Comparison of ENCODE assay signal across 14 cellular contexts in genomic region chr17:40645932-40646331, GRCh38. TPM values are rescaled to one million over a fixed set of nuclear protein-coding genes. Genes with fewer than 3 reads are reported as not detected.
A peak's percentile ranks its signal among the peaks of the same experiment; 100 is the strongest.
DNase-seq lines count a peak whose midpoint lies in the region; ATAC-seq lines count a peak whose summit lies in the region.
"Had no signal": no experiment of that assay in that cellular context is flagged by ENCODE, and none has a peak within 500 bp of the region (broad histone marks: within the 10 kb centered on the region; RNA-seq: fewer than 3 reads in every experiment).

No MANE protein-coding gene starts in this region.

- H3K4me1 Mint-ChIP-seq in stimulated activated naive CD8-positive, alpha-beta T cell treated with anti-CD3 and anti-CD28 coated beads, Interleukin-15, Interleukin-2, amounts not matched to agents 100 ng/mL and 50 ng/mL, for 24 hours (ENCODE audit: low read depth), result peaks cover 55% of the 10 kb centered on the region
- H3K4me1 Mint-ChIP-seq in activated T-helper 2 cell treated with anti-CD3 and anti-CD28 coated beads, Interferon-gamma antibody, Interleukin-2, Interleukin-4, amounts not matched to agents 10 μg/mL and 5 μg/mL and 100 μg/mL, durations not matched to agents 14 hours and 24 hours and 36 hours (ENCODE audit: low read depth), result peaks cover 39% of the 10 kb centered on the region

- no peaks in the 10 kb centered on the region for H3K27me3 Mint-ChIP-seq in stimulated activated naive CD8-positive, alpha-beta T cell treated with anti-CD3 and anti-CD28 coated beads, Interleukin-15, Interleukin-2, amounts not matched to agents 100 ng/mL and 50 ng/mL, for 24 hours
- no peaks in the 10 kb centered on the region for H3K27me3 Mint-ChIP-seq in activated T-helper 2 cell treated with anti-CD3 and anti-CD28 coated beads, Interferon-gamma antibody, Interleukin-2, Interleukin-4, amounts not matched to agents 10 μg/mL and 5 μg/mL and 100 μg/mL, durations not matched to agents 14 hours and 24 hours and 36 hours (ENCODE audit: low read depth)

- ATAC-seq in stimulated activated naive CD8-positive, alpha-beta T cell treated with anti-CD3 and anti-CD28 coated beads, Interleukin-15, Interleukin-2, amounts not matched to agents 100 U/mL and 50 U/mL, for 24 hours, result no peak
- no peak for ATAC-seq in HG02973 (IDR thresholded peaks at IDR 0.05; ENCODE audit: unreplicated experiment)
- no peak for ATAC-seq in GM18909 (IDR thresholded peaks at IDR 0.05; ENCODE audit: poor library complexity, unreplicated experiment)

- H3K9me3 Mint-ChIP-seq in stimulated activated naive CD8-positive, alpha-beta T cell treated with anti-CD3 and anti-CD28 coated beads, Interleukin-15, Interleukin-2, amounts not matched to agents 100 ng/mL and 50 ng/mL, for 24 hours, result no peaks in the 10 kb centered on the region
- no peaks in the 10 kb centered on the region for H3K9me3 Mint-ChIP-seq in activated T-helper 2 cell treated with anti-CD3 and anti-CD28 coated beads, Interferon-gamma antibody, Interleukin-2, Interleukin-4, amounts not matched to agents 10 μg/mL and 5 μg/mL and 100 μg/mL, durations not matched to agents 14 hours and 24 hours and 36 hours

- H3K36me3 Mint-ChIP-seq in stimulated activated naive CD8-positive, alpha-beta T cell treated with anti-CD3 and anti-CD28 coated beads, Interleukin-15, Interleukin-2, amounts not matched to agents 100 ng/mL and 50 ng/mL, for 24 hours (ENCODE audit: low read depth), result peaks cover 45% of the 10 kb centered on the region
- H3K36me3 Mint-ChIP-seq in activated T-helper 2 cell treated with anti-CD3 and anti-CD28 coated beads, Interferon-gamma antibody, Interleukin-2, Interleukin-4, amounts not matched to agents 10 μg/mL and 5 μg/mL and 100 μg/mL, durations not matched to agents 14 hours and 24 hours and 36 hours (ENCODE audit: low read depth), result peaks cover 50% of the 10 kb centered on the region

- no peak overlapping the region for H3K27ac Mint-ChIP-seq in stimulated activated naive CD8-positive, alpha-beta T cell treated with anti-CD3 and anti-CD28 coated beads, Interleukin-15, Interleukin-2, amounts not matched to agents 100 ng/mL and 50 ng/mL, for 24 hours
- no peak overlapping the region for H3K27ac Mint-ChIP-seq in activated T-helper 2 cell treated with anti-CD3 and anti-CD28 coated beads, Interferon-gamma antibody, Interleukin-2, Interleukin-4, amounts not matched to agents 10 μg/mL and 5 μg/mL and 100 μg/mL, durations not matched to agents 14 hours and 24 hours and 36 hours

- H3K4me3 Mint-ChIP-seq in stimulated activated naive CD8-positive, alpha-beta T cell treated with anti-CD3 and anti-CD28 coated beads, Interleukin-15, Interleukin-2, amounts not matched to agents 100 ng/mL and 50 ng/mL, for 24 hours, result peak overlapping the region; percentile 66
- peak overlapping the region; percentile 39 for H3K4me3 Mint-ChIP-seq in activated T-helper 2 cell treated with anti-CD3 and anti-CD28 coated beads, Interferon-gamma antibody, Interleukin-2, Interleukin-4, amounts not matched to agents 10 μg/mL and 5 μg/mL and 100 μg/mL, durations not matched to agents 14 hours and 24 hours and 36 hours (ENCODE audit: low read depth)

- no peak for DNase-seq in stimulated activated naive CD8-positive, alpha-beta T cell treated with anti-CD3 and anti-CD28 coated beads, Interleukin-15, Interleukin-2, amounts not matched to agents 100 U/mL and 50 U/mL, for 24 hours
- DNase-seq in activated T-helper 2 cell treated with anti-CD3 and anti-CD28 coated beads, Interferon-gamma antibody, Interleukin-2, Interleukin-4, amounts not matched to agents 10 μg/mL and 5 μg/mL and 100 μg/mL, durations not matched to agents 14 hours and 24 hours and 36 hours (ENCODE audit: low spot score), result no peak
- DNase-seq in iris pigment epithelial cell (ENCODE audit: low read depth) (peak; percentile 6), LoVo (ENCODE audit: low spot score) (no peak), activated gamma-delta T cell (lab: John Stamatoyannopoulos, UW) (no peak)
- DNase-seq: activated CD8-positive, alpha-beta memory T cell treated with anti-CD3 and anti-CD28 coated beads for 24 hours; caudate nucleus; head of caudate nucleus; KG1; NCI-H446; stimulated activated naive CD4-positive, alpha-beta T cell treated with Interleukin-2 at 50 U/mL for 16 hours had no signal

- intact Hi-C loops in activated T-helper 2 cell treated with anti-CD3 and anti-CD28 coated beads, Interferon-gamma antibody, Interleukin-2, Interleukin-4, amounts not matched to agents 10 μg/mL and 5 μg/mL and 100 μg/mL, durations not matched to agents 14 hours and 24 hours and 36 hours (cut with micrococcal nuclease), result no loop called here

RNA-seq across cellular contexts. Expression of gene SMARCE1, which starts 1.7 kb away (rescaled TPM):
- total RNA-seq in activated T-helper 2 cell treated with anti-CD3 and anti-CD28 coated beads, Interferon-gamma antibody, Interleukin-2, Interleukin-4, amounts not matched to agents 10 μg/mL and 5 μg/mL and 100 μg/mL, durations not matched to agents 14 hours and 24 hours and 36 hours, result 126 and 131 TPM in 2 replicates

RNA-seq across cellular contexts. Expression of gene KRT222, which starts 19.0 kb away (rescaled TPM):
- total RNA-seq in activated T-helper 2 cell treated with anti-CD3 and anti-CD28 coated beads, Interferon-gamma antibody, Interleukin-2, Interleukin-4, amounts not matched to agents 10 μg/mL and 5 μg/mL and 100 μg/mL, durations not matched to agents 14 hours and 24 hours and 36 hours, result 0.43 TPM in 1 of 2 replicates, not detected in the other

RNA-seq across cellular contexts. Expression of gene KRT24, which starts 57.6 kb away (rescaled TPM):
- total RNA-seq in activated T-helper 2 cell treated with anti-CD3 and anti-CD28 coated beads, Interferon-gamma antibody, Interleukin-2, Interleukin-4, amounts not matched to agents 10 μg/mL and 5 μg/mL and 100 μg/mL, durations not matched to agents 14 hours and 24 hours and 36 hours, result not detected in 2 replicates
